Comparison of ENCODE assay signal across 14 cellular contexts in genomic region chr12:52182456-52182855, GRCh38. TPM values are rescaled to one million over a fixed set of nuclear protein-coding genes. Genes with fewer than 3 reads are reported as not detected.
DNase-seq lines count a peak whose midpoint lies in the region; ATAC-seq and TF ChIP-seq lines count a peak whose summit lies in the region.
"Had no signal": no experiment of that assay in that cellular context is flagged by ENCODE, and none has a peak within 500 bp of the region (broad histone marks: within the 10 kb centered on the region; RNA-seq: fewer than 3 reads in every experiment).

No MANE protein-coding gene starts in this region.

- POLR2A ChIA-PET in RWPE1 (lab: Yijun Ruan, JAX; ENCODE audit: low non-redundant PET) = no interaction called here

- no peak overlapping the region for H2AFZ ChIP-seq in neuronal stem cell (ENCODE audit: low read length)

- no peak overlapping the region for H3K4me3 Mint-ChIP-seq in natural killer cell treated with Interleukin-12 subunit alpha and Interleukin-12 subunit beta and Interleukin-15 and Interleukin-18, amount 100 ng/mL, for 72 hours
- H3K4me3 Mint-ChIP-seq: central memory CD8-positive, alpha-beta T cell had no signal

- peak; percentile 29 for DNase-seq in DMS53 treated with DMSO at 0.1 percent for 48 hours (lab: John Stamatoyannopoulos, UW; ENCODE audit: unreplicated experiment)
- DNase-seq in NCI-H2081 (lab: John Stamatoyannopoulos, UW) = peak; percentile 70 to 91
- no peak for DNase-seq in RWPE1 (ENCODE audit: low spot score)
- DNase-seq in neuronal stem cell (ENCODE audit: low spot score) = no peak
- DNase-seq in natural killer cell treated with Interleukin-12 subunit alpha and Interleukin-12 subunit beta and Interleukin-15 and Interleukin-18, amount 100 ng/mL, for 72 hours (ENCODE audit: low spot score) = no peak
- DNase-seq in NCI-H128 (lab: John Stamatoyannopoulos, UW; ENCODE audit: unreplicated experiment) = no peak
- DNase-seq in cerebellum (ENCODE audit: low spot score) = no peak
- DNase-seq: activated CD8-positive, alpha-beta memory T cell treated with anti-CD3 and anti-CD28 coated beads for 24 hours; gastrocnemius medialis; left ventricle myocardium inferior; NCI-H2227 treated with DMSO at 0.1 percent for 48 hours had no signal

- H3K27ac ChIP-seq in RWPE1 (peak overlapping the region; percentile 62), neuronal stem cell (replicated peaks; ENCODE audit: low read length) (no peak overlapping the region)
- H3K27ac ChIP-seq: gastrocnemius medialis, left ventricle myocardium inferior had no signal

- no peaks in the 10 kb centered on the region for H3K36me3 ChIP-seq in neuronal stem cell (replicated peaks in 1 of 2; ENCODE audit: control insufficient read depth in 2 of 2, insufficient read depth in 2 of 2, low read length in 2 of 2)
- H3K36me3 ChIP-seq: gastrocnemius medialis, left ventricle myocardium inferior, prostate gland had no signal

- H2BK5ac ChIP-seq in neuronal stem cell (ENCODE audit: low read length) = no peak overlapping the region

- H2AK5ac ChIP-seq in neuronal stem cell (ENCODE audit: low read depth, low read length) = peak overlapping the region; percentile 5

- H3K18ac ChIP-seq in neuronal stem cell (ENCODE audit: low read length) = peak overlapping the region; percentile 73

- H3K79me1 ChIP-seq in neuronal stem cell (ENCODE audit: low read depth, low read length) = no peaks in the 10 kb centered on the region

- no peak overlapping the region for H3K4ac ChIP-seq in neuronal stem cell (ENCODE audit: low read length)

- H3K27ac Mint-ChIP-seq in natural killer cell treated with Interleukin-12 subunit alpha and Interleukin-12 subunit beta and Interleukin-15 and Interleukin-18, amount 100 ng/mL, for 72 hours = no peak overlapping the region

- H4K8ac ChIP-seq in neuronal stem cell (ENCODE audit: low read depth, low read length) = peak overlapping the region; percentile 4

- ATAC-seq in HG03025 (IDR thresholded peaks at IDR 0.05; ENCODE audit: low FRiP score, unreplicated experiment) = no peak
- no peak for ATAC-seq in natural killer cell treated with Interleukin-12 subunit alpha and Interleukin-12 subunit beta and Interleukin-15 and Interleukin-18, amount 100 ng/mL, for 72 hours

- no peak overlapping the region for H3K14ac ChIP-seq in neuronal stem cell (ENCODE audit: low read length)

- H3K9me3 Mint-ChIP-seq in natural killer cell treated with Interleukin-12 subunit alpha and Interleukin-12 subunit beta and Interleukin-15 and Interleukin-18, amount 100 ng/mL, for 72 hours = no peaks in the 10 kb centered on the region
- H3K9me3 Mint-ChIP-seq: central memory CD8-positive, alpha-beta T cell had no signal

- H2BK120ac ChIP-seq in neuronal stem cell (ENCODE audit: low read depth, low read length) = no peak overlapping the region

- peak overlapping the region; percentile 4 for H4K91ac ChIP-seq in neuronal stem cell (ENCODE audit: low read depth, low read length, poor library complexity)

- CTCF ChIA-PET in RWPE1 (lab: Yijun Ruan, JAX) = interaction anchor here (0.6 to 1.2 kb wide), 3 partner anchors 30 to 696 kb away, joined by 3 read pairs; no protein-coding TSS in a partner anchor

- H3K27me3 Mint-ChIP-seq in natural killer cell treated with Interleukin-12 subunit alpha and Interleukin-12 subunit beta and Interleukin-15 and Interleukin-18, amount 100 ng/mL, for 72 hours = no peaks in the 10 kb centered on the region

- no peak overlapping the region for H3K4me3 ChIP-seq in neuronal stem cell (ENCODE audit: low read length in 2 of 2)
- H3K4me3 ChIP-seq: gastrocnemius medialis, left ventricle myocardium inferior, prostate gland had no signal

- peaks cover 0 to 5% of the 10 kb centered on the region in 2 donors for H3K4me1 Mint-ChIP-seq in natural killer cell treated with Interleukin-12 subunit alpha and Interleukin-12 subunit beta and Interleukin-15 and Interleukin-18, amount 100 ng/mL, for 72 hours (ENCODE audit: low read depth in 2 of 2)
- H3K4me1 Mint-ChIP-seq: central memory CD8-positive, alpha-beta T cell had no signal

- H3K36me3 Mint-ChIP-seq in natural killer cell treated with Interleukin-12 subunit alpha and Interleukin-12 subunit beta and Interleukin-15 and Interleukin-18, amount 100 ng/mL, for 72 hours = no peaks in the 10 kb centered on the region

- peaks cover 0 to 54% (median 0%) of the 10 kb centered on the region in 3 experiments for H3K27me3 ChIP-seq in neuronal stem cell (ENCODE audit: control insufficient read depth in 3 of 3, insufficient read depth in 3 of 3, low read depth in 1 of 3, low read length in 3 of 3)
- H3K27me3 ChIP-seq: gastrocnemius medialis had no signal

- H2BK12ac ChIP-seq in neuronal stem cell (ENCODE audit: low read length) = no peak overlapping the region

- no peak overlapping the region for H3K9ac ChIP-seq in neuronal stem cell (ENCODE audit: low read depth, low read length, poor library complexity)

- H3K9me3 ChIP-seq in neuronal stem cell (replicated peaks in 1 of 2; ENCODE audit: control insufficient read depth in 2 of 2, insufficient read depth in 1 of 2, low read depth in 1 of 2, low read length in 2 of 2) = no peaks in the 10 kb centered on the region
- H3K9me3 ChIP-seq: gastrocnemius medialis, left ventricle myocardium inferior, prostate gland had no signal

- WGBS in neuronal stem cell (ENCODE audit: extremely low coverage in 2 of 2, insufficient read length in 2 of 2, insufficient replicate concordance in 1 of 2), 2 donors = no CpG with 5 or more reads among the region's 5 CpGs

- TF ChIP-seq CTCF in RWPE1 (conservative IDR thresholded peaks at IDR 0.05; ENCODE audit: low read depth) = no peak

- H3K4me2 ChIP-seq in neuronal stem cell (ENCODE audit: insufficient read depth, low read length, poor library complexity, severe bottlenecking) = no peak overlapping the region

- H3K23ac ChIP-seq in neuronal stem cell (ENCODE audit: low read depth, low read length, poor library complexity) = no peak overlapping the region

- peaks cover 3 to 24% of the 10 kb centered on the region in 2 donors for H3K4me1 ChIP-seq in neuronal stem cell (ENCODE audit: control insufficient read depth in 2 of 2, insufficient read depth in 1 of 2, low read depth in 1 of 2, low read length in 2 of 2)
- H3K4me1 ChIP-seq: prostate gland had no signal

- no peak overlapping the region for H2BK15ac ChIP-seq in neuronal stem cell (ENCODE audit: low read length)

RNA-seq across cellular contexts. Expression of gene KRT80, which starts 9.4 kb away (rescaled TPM):
- polyA plus RNA-seq in neuronal stem cell (2013, experiment 1 of 2) = 0.07 TPM
- 0.07 TPM for polyA plus RNA-seq in neuronal stem cell (2013, experiment 2 of 2)
- not detected for total RNA-seq in natural killer cell treated with Interleukin-12 subunit alpha and Interleukin-12 subunit beta and Interleukin-15 and Interleukin-18, amount 100 ng/mL, for 72 hours
- total RNA-seq in cerebellum = not detected
- total RNA-seq: left ventricle myocardium inferior had no signal

RNA-seq across cellular contexts. Expression of gene KRT7, which starts 50.6 kb away (rescaled TPM):
- 0.24 TPM for polyA plus RNA-seq in neuronal stem cell (2013, experiment 1 of 2)
- 0.18 TPM for polyA plus RNA-seq in neuronal stem cell (2013, experiment 2 of 2)
- total RNA-seq in natural killer cell treated with Interleukin-12 subunit alpha and Interleukin-12 subunit beta and Interleukin-15 and Interleukin-18, amount 100 ng/mL, for 72 hours = 1 to 10 TPM; 2.6 to 6.1 TPM
- not detected for total RNA-seq in cerebellum
- total RNA-seq: left ventricle myocardium inferior had no signal

Comparison
In these comparisons a context has a peak if more than half of its experiments do, and no peak if none do; other contexts are left out.
1. DNase-seq: peak in DMS53 treated with DMSO at 0.1 percent for 48 hours (single experiment) and NCI-H2081 (2 of 2); none in RWPE1 (single experiment), neuronal stem cell (single experiment), natural killer cell treated with Interleukin-12 subunit alpha and Interleukin-12 subunit beta and Interleukin-15 and Interleukin-18, amount 100 ng/mL, for 72 hours (single experiment), NCI-H128 (single experiment) and cerebellum (single experiment).